In the genomic region with DNA sequence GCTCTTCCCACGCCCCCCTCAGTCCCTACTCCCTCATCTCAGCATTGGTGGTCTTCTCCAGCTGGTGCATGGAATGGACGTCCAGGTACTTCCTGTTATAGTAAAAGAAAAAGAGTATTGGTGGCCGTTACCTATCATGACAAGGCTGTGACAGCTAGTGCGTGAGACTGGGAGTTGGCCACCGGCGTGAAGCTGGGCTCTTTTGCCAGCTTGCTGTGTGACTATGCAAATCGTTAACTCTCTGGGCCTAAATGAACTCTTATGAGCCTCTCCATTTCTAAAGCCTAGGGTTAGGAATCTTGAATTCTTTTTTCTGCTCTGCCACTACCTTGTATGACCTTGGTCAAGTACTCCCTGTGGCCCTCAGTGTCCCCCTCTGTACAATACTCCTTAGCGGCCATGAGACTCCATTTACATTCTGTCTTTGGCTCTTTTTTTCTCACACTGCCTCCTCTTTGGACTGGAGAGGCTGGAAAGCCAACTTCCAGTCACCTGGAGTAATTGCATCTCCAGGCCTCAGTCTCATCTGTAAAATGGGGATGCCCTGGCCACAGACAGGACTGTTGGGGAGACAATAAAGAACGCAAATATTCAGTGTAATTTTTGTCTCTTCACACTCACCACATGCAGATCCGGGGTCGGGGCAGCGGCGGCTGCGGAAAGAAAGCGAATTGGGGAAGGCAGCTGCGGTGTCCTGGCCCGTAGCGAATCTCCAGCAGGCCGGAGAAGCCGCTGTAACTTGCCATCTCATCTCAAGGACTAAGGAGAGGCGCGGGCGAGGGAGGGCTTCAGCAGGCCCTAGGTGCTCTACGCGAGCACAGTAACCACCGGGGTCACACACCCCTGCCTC, we compare ENCODE assay signal across 8 cellular contexts. TPM values are rescaled to one million over a fixed set of nuclear protein-coding genes. Genes with fewer than 3 reads are reported as not detected.
DNase-seq lines count a peak whose midpoint lies in the region; ATAC-seq and TF ChIP-seq lines count a peak whose summit lies in the region.

No MANE protein-coding gene starts in this region.

- peak overlapping the region; percentile 84 for H2AFZ ChIP-seq in GM23248

- TF ChIP-seq POLR2A in gastroesophageal sphincter (IDR thresholded peaks at IDR 0.05): no peak
- TF ChIP-seq POLR2A in sigmoid colon (IDR thresholded peaks at IDR 0.05): no peak

- H3K27me3 ChIP-seq in GM23248 (replicated peaks; ENCODE audit: insufficient read depth): no peaks in the 10 kb centered on the region
- H3K27me3 ChIP-seq in gastroesophageal sphincter: no peaks in the 10 kb centered on the region
- H3K27me3 ChIP-seq in sigmoid colon: no peaks in the 10 kb centered on the region

- ATAC-seq in SK-N-SH treated with all-trans-retinoic acid at 6 μM for 48 hours (peak; percentile 39), gastroesophageal sphincter (no peak), GM18867 (IDR thresholded peaks at IDR 0.05; ENCODE audit: unreplicated experiment) (no peak)

- no peaks in the 10 kb centered on the region for H4K20me1 ChIP-seq in GM23248 (ENCODE audit: insufficient read depth)

- in situ Hi-C loops in GM23248 (cut with MboI): no loop called here

- peak overlapping the region; percentile 79 for H3K4me2 ChIP-seq in GM23248 (ENCODE audit: unreplicated experiment)

- H3K27ac ChIP-seq in GM23248 (peak overlapping the region; percentile 52), gastroesophageal sphincter (peak overlapping the region in 3 of 4 donors; percentile 87 to 92 (median 92)), sigmoid colon (peak overlapping the region; percentile 89 to 96 (median 92))

- no peak for TF ChIP-seq EP300 in gastroesophageal sphincter (IDR thresholded peaks at IDR 0.05)
- no peak for TF ChIP-seq EP300 in sigmoid colon (IDR thresholded peaks at IDR 0.05)

- WGBS in GM23248 (ENCODE audit: low coverage in 1 of 2, low lambda C conversion rate in 2 of 2, missing lambda C conversion rate in 2 of 2), 2 experiments: 25 to 28% methylated on average over 26 of the region's 26 CpGs
- 24 to 51% methylated on average over 11 to 12 of the region's 26 CpGs for WGBS in gastroesophageal sphincter (ENCODE audit: low coverage in 1 of 2), 2 donors
- WGBS in sigmoid colon, 2 donors: 27 to 30% methylated on average over 26 of the region's 26 CpGs

- peak overlapping the region; percentile 79 for H3K4me3 ChIP-seq in GM23248
- H3K4me3 ChIP-seq in gastroesophageal sphincter: peak overlapping the region; percentile 68 to 79
- H3K4me3 ChIP-seq in sigmoid colon: peak overlapping the region; percentile 75 to 95 (median 84)

- no peaks in the 10 kb centered on the region for H3K9me2 ChIP-seq in GM23248 (ENCODE audit: insufficient read depth)

- DNase-seq in GM23248 (peak; percentile 57), sigmoid colon (no peak), NCI-H2196 (lab: John Stamatoyannopoulos, UW; ENCODE audit: unreplicated experiment) (no peak), kidney glomerular epithelial cell (lab: John Stamatoyannopoulos, UW) (no peak)
- DNase-seq in activated CD4-positive, alpha-beta T cell treated with anti-CD3 and anti-CD28 coated beads for 48 hours: no peak

- peaks cover 14% of the 10 kb centered on the region for H3K4me1 ChIP-seq in GM23248 (ENCODE audit: insufficient read depth)
- peaks cover 5 to 40% (median 21%) of the 10 kb centered on the region in 3 donors for H3K4me1 ChIP-seq in gastroesophageal sphincter
- H3K4me1 ChIP-seq in sigmoid colon: peaks cover 0 to 33% (median 31%) of the 10 kb centered on the region in 4 donors

- peaks cover 9% of the 10 kb centered on the region for H3F3A ChIP-seq in GM23248 (ENCODE audit: insufficient read depth)

- H3K9me3 ChIP-seq in GM23248 (ENCODE audit: low read depth) (no peaks in the 10 kb centered on the region), gastroesophageal sphincter (no peaks in the 10 kb centered on the region), sigmoid colon (no peaks in the 10 kb centered on the region)

- intact Hi-C loops in sigmoid colon (cut with DNase I): loop anchor here (5.0 kb wide), 1 partner anchor 131 kb away; a partner anchor contains a TSS

- peak overlapping the region; percentile 90 for H3K9ac ChIP-seq in GM23248

- peaks cover 37% of the 10 kb centered on the region for H3K79me2 ChIP-seq in GM23248 (ENCODE audit: insufficient read depth)

- peaks cover 25% of the 10 kb centered on the region; the same call in 1 of the 2 replicates for H3K36me3 ChIP-seq in GM23248 (ENCODE audit: low read depth)
- peaks cover 0 to 59% of the 10 kb centered on the region in 2 donors for H3K36me3 ChIP-seq in gastroesophageal sphincter
- H3K36me3 ChIP-seq in sigmoid colon: peaks cover 18 to 42% (median 27%) of the 10 kb centered on the region in 4 donors

- TF ChIP-seq CTCF in gastroesophageal sphincter (IDR thresholded peaks at IDR 0.05) (no peak), sigmoid colon (IDR thresholded peaks at IDR 0.05) (no peak)

TF ChIP-seq in SK-N-SH treated with all-trans-retinoic acid at 6 μM for 48 hours, 23 proteins besides CTCF, POLR2A, EP300 and RAD21 (continues in another document):
- TF ChIP-seq ZNF8 (CRISPR knock-in tag; IDR thresholded peaks at IDR 0.05) (no peak), ESRRG (CRISPR knock-in tag; IDR thresholded peaks at IDR 0.05) (no peak), BACH2 (CRISPR knock-in tag; IDR thresholded peaks at IDR 0.05; ENCODE audit: borderline replicate concordance) (no peak), TOX (CRISPR knock-in tag; IDR thresholded peaks at IDR 0.05; ENCODE audit: borderline replicate concordance) (no peak), RARB (CRISPR knock-in tag; IDR thresholded peaks at IDR 0.05) (no peak), TCF4 (CRISPR knock-in tag; IDR thresholded peaks at IDR 0.05; ENCODE audit: borderline replicate concordance) (no peak)
- TF ChIP-seq, protein P1, sequence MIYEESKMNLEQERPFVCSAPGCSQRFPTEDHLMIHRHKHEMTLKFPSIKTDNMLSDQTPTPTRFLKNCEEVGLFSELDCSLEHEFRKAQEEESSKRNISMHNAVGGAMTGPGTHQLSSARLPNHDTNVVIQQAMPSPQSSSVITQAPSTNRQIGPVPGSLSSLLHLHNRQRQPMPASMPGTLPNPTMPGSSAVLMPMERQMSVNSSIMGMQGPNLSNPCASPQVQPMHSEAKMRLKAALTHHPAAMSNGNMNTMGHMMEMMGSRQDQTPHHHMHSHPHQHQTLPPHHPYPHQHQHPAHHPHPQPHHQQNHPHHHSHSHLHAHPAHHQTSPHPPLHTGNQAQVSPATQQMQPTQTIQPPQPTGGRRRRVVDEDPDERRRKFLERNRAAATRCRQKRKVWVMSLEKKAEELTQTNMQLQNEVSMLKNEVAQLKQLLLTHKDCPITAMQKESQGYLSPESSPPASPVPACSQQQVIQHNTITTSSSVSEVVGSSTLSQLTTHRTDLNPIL (CRISPR knock-in tag; IDR thresholded peaks at IDR 0.05; ENCODE audit: low read depth): no peak
- TF ChIP-seq, protein P2, sequence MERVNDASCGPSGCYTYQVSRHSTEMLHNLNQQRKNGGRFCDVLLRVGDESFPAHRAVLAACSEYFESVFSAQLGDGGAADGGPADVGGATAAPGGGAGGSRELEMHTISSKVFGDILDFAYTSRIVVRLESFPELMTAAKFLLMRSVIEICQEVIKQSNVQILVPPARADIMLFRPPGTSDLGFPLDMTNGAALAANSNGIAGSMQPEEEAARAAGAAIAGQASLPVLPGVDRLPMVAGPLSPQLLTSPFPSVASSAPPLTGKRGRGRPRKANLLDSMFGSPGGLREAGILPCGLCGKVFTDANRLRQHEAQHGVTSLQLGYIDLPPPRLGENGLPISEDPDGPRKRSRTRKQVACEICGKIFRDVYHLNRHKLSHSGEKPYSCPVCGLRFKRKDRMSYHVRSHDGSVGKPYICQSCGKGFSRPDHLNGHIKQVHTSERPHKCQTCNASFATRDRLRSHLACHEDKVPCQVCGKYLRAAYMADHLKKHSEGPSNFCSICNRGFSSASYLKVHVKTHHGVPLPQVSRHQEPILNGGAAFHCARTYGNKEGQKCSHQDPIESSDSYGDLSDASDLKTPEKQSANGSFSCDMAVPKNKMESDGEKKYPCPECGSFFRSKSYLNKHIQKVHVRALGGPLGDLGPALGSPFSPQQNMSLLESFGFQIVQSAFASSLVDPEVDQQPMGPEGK (CRISPR knock-in tag; IDR thresholded peaks at IDR 0.05; ENCODE audit: borderline replicate concordance): no peak

RNA-seq across cellular contexts. Expression of a gene that starts 1.1 kb away (rescaled TPM):
- total RNA-seq in GM23248 (2014; rRNA removed; shearing (Covaris generic)): 0.89 and 2.7 TPM in 2 replicates
- polyA plus RNA-seq in GM23248 (2016; fragmentation: Nextera tagmentation; extraction: Ambion mirVana) (4.1 and 4.6 TPM in 2 replicates), sigmoid colon (10 to 100 TPM in 1 of 3 donors, 1 to 10 TPM in 1, not detected in 1; 3.7 to 11.9 TPM)
- total RNA-seq in gastroesophageal sphincter (1 to 10 TPM in 2 of 4 donors, not detected in 2; 1.3 to 1.9 TPM), sigmoid colon (1 to 10 TPM in 3 of 4 donors, under 1 TPM in 1; 0.82 to 2.8 (median 1.7) TPM)

RNA-seq across cellular contexts. Expression of a gene that starts 1.3 kb away (rescaled TPM):
- total RNA-seq in GM23248 (2014; rRNA removed; shearing (Covaris generic)): 97.9 and 99.0 TPM in 2 replicates
- polyA plus RNA-seq in GM23248 (2016; fragmentation: Nextera tagmentation; extraction: Ambion mirVana) (71.2 and 71.5 TPM in 2 replicates), sigmoid colon (10 to 100 TPM; 34.8 to 79.3 (median 48.6) TPM)
- total RNA-seq in gastroesophageal sphincter (100 to 1,000 TPM in 1 of 4 donors, 10 to 100 TPM in 3; 76.4 to 108 (median 80.6) TPM), sigmoid colon (10 to 100 TPM; 48.1 to 53.9 (median 49.6) TPM)

RNA-seq across cellular contexts. Expression of a gene that starts 12.6 kb away (rescaled TPM):
- total RNA-seq in GM23248 (2014; rRNA removed; shearing (Covaris generic)): 12.5 and 19.9 TPM in 2 replicates
- polyA plus RNA-seq in GM23248 (2016; fragmentation: Nextera tagmentation; extraction: Ambion mirVana) (15.7 and 17.0 TPM in 2 replicates), sigmoid colon (10 to 100 TPM; 19.2 to 45.0 (median 23.8) TPM)
- total RNA-seq in gastroesophageal sphincter (10 to 100 TPM; 19.4 to 29.0 (median 23.4) TPM), sigmoid colon (10 to 100 TPM; 20.1 to 28.5 (median 23.7) TPM)

RNA-seq across cellular contexts. Expression of a gene that starts 26.2 kb away (rescaled TPM):
- 12.2 and 19.3 TPM in 2 replicates for total RNA-seq in GM23248 (2014; rRNA removed; shearing (Covaris generic))
- polyA plus RNA-seq in GM23248 (2016; fragmentation: Nextera tagmentation; extraction: Ambion mirVana) (4.8 and 5.0 TPM in 2 replicates), sigmoid colon (1 to 10 TPM; 3.0 to 6.9 (median 3.5) TPM)
- total RNA-seq in gastroesophageal sphincter (10 to 100 TPM; 12.3 to 16.5 (median 14.5) TPM), sigmoid colon (10 to 100 TPM in 2 of 4 donors, 1 to 10 TPM in 2; 8.4 to 12.1 (median 10.3) TPM)
